ENCODE assay signal across 1 cellular context in the genomic region with DNA sequence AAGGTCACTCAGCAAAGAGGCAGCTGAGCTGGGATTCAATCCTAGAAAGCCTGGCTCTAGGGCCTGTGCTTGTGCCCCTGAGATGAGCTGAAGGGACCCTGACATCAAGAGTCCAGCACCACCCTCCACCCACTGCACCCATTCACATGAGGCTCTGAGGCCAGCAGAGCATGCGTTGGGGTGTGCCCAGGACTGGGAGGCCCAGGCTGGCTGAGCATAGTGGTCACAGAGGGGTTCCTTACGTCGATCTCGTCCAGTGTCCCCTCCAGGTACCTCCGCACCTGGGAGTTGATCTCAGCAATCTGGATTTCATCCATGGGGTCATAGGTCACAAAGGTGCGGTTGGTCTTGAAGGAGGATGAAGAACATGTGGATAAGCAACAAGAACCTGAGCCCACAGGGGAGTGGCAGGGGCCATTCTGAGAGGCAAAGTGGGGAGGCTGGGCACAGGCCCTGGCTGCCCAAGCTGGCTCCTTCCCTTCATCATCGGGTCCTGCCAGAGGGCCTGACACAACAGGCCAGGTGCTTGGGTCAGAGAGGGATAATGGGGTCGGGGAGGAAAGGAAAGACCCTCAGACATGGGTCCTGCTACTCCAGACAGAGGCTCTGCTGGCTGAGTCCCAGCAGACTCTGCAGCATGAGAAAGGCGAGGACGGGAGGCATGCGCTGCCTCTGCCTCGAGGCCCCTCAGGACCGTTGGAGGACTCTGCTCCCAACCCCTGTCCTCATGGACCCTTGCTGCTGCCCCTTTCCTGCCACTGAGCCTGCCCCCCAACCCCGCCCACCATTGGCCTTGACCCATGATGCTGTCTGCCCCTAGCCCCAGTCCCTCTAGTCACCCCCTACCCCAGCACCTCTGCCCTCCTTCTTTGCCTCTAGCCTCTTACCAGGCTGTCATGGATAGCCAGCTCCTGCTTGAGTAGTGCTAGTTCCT.
TF ChIP-seq lines count a peak whose summit lies in the region.

No MANE protein-coding gene starts in this region.

TF ChIP-seq in K562, 482 proteins besides CTCF, POLR2A, EP300 and RAD21:
- TF ChIP-seq, protein P1, sequence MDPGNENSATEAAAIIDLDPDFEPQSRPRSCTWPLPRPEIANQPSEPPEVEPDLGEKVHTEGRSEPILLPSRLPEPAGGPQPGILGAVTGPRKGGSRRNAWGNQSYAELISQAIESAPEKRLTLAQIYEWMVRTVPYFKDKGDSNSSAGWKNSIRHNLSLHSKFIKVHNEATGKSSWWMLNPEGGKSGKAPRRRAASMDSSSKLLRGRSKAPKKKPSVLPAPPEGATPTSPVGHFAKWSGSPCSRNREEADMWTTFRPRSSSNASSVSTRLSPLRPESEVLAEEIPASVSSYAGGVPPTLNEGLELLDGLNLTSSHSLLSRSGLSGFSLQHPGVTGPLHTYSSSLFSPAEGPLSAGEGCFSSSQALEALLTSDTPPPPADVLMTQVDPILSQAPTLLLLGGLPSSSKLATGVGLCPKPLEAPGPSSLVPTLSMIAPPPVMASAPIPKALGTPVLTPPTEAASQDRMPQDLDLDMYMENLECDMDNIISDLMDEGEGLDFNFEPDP (CRISPR knock-in tag; IDR thresholded peaks at IDR 0.05): no peak
- no peak for TF ChIP-seq HNRNPUL1 (IDR thresholded peaks at IDR 0.05; ENCODE audit: low read length)
- TF ChIP-seq, protein P2, sequence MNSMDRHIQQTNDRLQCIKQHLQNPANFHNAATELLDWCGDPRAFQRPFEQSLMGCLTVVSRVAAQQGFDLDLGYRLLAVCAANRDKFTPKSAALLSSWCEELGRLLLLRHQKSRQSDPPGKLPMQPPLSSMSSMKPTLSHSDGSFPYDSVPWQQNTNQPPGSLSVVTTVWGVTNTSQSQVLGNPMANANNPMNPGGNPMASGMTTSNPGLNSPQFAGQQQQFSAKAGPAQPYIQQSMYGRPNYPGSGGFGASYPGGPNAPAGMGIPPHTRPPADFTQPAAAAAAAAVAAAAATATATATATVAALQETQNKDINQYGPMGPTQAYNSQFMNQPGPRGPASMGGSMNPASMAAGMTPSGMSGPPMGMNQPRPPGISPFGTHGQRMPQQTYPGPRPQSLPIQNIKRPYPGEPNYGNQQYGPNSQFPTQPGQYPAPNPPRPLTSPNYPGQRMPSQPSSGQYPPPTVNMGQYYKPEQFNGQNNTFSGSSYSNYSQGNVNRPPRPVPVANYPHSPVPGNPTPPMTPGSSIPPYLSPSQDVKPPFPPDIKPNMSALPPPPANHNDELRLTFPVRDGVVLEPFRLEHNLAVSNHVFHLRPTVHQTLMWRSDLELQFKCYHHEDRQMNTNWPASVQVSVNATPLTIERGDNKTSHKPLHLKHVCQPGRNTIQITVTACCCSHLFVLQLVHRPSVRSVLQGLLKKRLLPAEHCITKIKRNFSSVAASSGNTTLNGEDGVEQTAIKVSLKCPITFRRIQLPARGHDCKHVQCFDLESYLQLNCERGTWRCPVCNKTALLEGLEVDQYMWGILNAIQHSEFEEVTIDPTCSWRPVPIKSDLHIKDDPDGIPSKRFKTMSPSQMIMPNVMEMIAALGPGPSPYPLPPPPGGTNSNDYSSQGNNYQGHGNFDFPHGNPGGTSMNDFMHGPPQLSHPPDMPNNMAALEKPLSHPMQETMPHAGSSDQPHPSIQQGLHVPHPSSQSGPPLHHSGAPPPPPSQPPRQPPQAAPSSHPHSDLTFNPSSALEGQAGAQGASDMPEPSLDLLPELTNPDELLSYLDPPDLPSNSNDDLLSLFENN (IDR thresholded peaks at IDR 0.05; ENCODE audit: low read depth in 2 of 2, low read length in 2 of 2): no peak
- no peak; the same call in 1 of the 2 replicates for TF ChIP-seq NR2C1 (IDR thresholded peaks at IDR 0.05)
- TF ChIP-seq NR2C1 (tag; IDR thresholded peaks at IDR 0.05): 0 out of 2 replicates have a peak, but pooled peaks have one; percentile 46
- no peak for TF ChIP-seq ZNF316 (IDR thresholded peaks at IDR 0.05)
- no peak for TF ChIP-seq ZNF175 (CRISPR knock-in tag; IDR thresholded peaks at IDR 0.05; ENCODE audit: low read depth)
- TF ChIP-seq BRD9 (IDR thresholded peaks at IDR 0.05; ENCODE audit: low read depth, partially characterized antibody): no peak
TF ChIP-seq in K562: peak in this region for 1.
